ENCODE assay signal across 8 cellular contexts in genomic region chr4:122921971-122922876, GRCh38. TPM values are rescaled to one million over a fixed set of nuclear protein-coding genes. Genes with fewer than 3 reads are reported as not detected.
DNase-seq lines count a peak whose midpoint lies in the region; ATAC-seq and TF ChIP-seq lines count a peak whose summit lies in the region.

NUDT6 (minus strand) TSS chr4:122922597; CDS start chr4:122922572, 25 bp downstream.

- H2BK12ac ChIP-seq in mesenchymal stem cell (ENCODE audit: low read length in 2 of 2): peak within 1 kb of the TSS in 1 of 2 experiments; percentile 31

- H3K9ac ChIP-seq in endocrine pancreas (ENCODE audit: control insufficient read depth, insufficient read depth, low read length): peak within 1 kb of the TSS; percentile 71
- H3K9ac ChIP-seq in mesenchymal stem cell (ENCODE audit: low read length): peak within 1 kb of the TSS; percentile 92

- peak; percentile 84 for ATAC-seq in GM19035 (IDR thresholded peaks at IDR 0.05; ENCODE audit: unreplicated experiment)
- peak; percentile 63 for ATAC-seq in HG03159 (IDR thresholded peaks at IDR 0.05; ENCODE audit: unreplicated experiment)
- ATAC-seq in activated CD8-positive, alpha-beta T cell treated with anti-CD3 and anti-CD28 coated beads, Interleukin-2, amount 10 ng/mL, durations not matched to agents 7 days and 5 days: peak; percentile 58

- no peak for TF ChIP-seq CTCF in C4-2B (conservative IDR thresholded peaks at IDR 0.05)

- H2AK5ac ChIP-seq in mesenchymal stem cell (ENCODE audit: low read length, severe bottlenecking): no peak within 1 kb of the TSS

- H3K27me3 ChIP-seq in endocrine pancreas (ENCODE audit: control insufficient read depth, insufficient read depth, low read length) (no peaks in the 10 kb centered on the region), mesenchymal stem cell (ENCODE audit: control insufficient read depth in 1 of 2, insufficient read depth in 1 of 2, low read length in 2 of 2) (no peaks in the 10 kb centered on the region)

- peaks cover 2% of the 10 kb centered on the region for H3K36me3 Mint-ChIP-seq in activated CD8-positive, alpha-beta T cell treated with anti-CD3 and anti-CD28 coated beads, Interleukin-2, amount 10 ng/mL, durations not matched to agents 7 days and 5 days (ENCODE audit: low read depth)

- H3K36me3 ChIP-seq in endocrine pancreas (ENCODE audit: control insufficient read depth, insufficient read depth, low read length) (no peaks in the 10 kb centered on the region), mesenchymal stem cell (ENCODE audit: control insufficient read depth in 1 of 2, insufficient read depth in 2 of 2, low read depth in 1 of 2, low read length in 2 of 2) (peaks cover 0 to 2% of the 10 kb centered on the region in 2 experiments)

- POLR2A ChIA-PET in activated CD8-positive, alpha-beta T cell treated with anti-CD3 and anti-CD28 coated beads, Interleukin-2, amount 10 ng/mL, durations not matched to agents 7 days and 5 days (lab: Charles Lee): interaction anchor here (0.6 to 1.1 kb wide), 5 partner anchors 8 to 474 kb away, joined by 3 to 5 read pairs (median 4); partner anchors contain the start of genes BBS12 and SPRY1

- peak within 1 kb of the TSS; percentile 49 for H2BK120ac ChIP-seq in mesenchymal stem cell (ENCODE audit: low read depth, low read length)

- H3K4me1 Mint-ChIP-seq in activated CD8-positive, alpha-beta T cell treated with anti-CD3 and anti-CD28 coated beads, Interleukin-2, amount 10 ng/mL, durations not matched to agents 7 days and 5 days (ENCODE audit: low read depth): peaks cover 15% of the 10 kb centered on the region

- CTCF ChIA-PET in activated CD8-positive, alpha-beta T cell treated with anti-CD3 and anti-CD28 coated beads, Interleukin-2, amount 10 ng/mL, durations not matched to agents 7 days and 5 days (lab: Charles Lee): interaction anchor here (1.1 to 2.5 kb wide), 5 partner anchors 8 to 320 kb away, joined by 3 to 15 read pairs (median 6); partner anchors contain the start of gene BBS12

- peak within 1 kb of the TSS; percentile 26 to 97 for H3K14ac ChIP-seq in mesenchymal stem cell (ENCODE audit: low read length in 2 of 2)

- H3K4me3 ChIP-seq in endocrine pancreas (ENCODE audit: control insufficient read depth, insufficient read depth, low read length): peak within 1 kb of the TSS; percentile 92
- peak within 1 kb of the TSS; percentile 90 to 95 for H3K4me3 ChIP-seq in mesenchymal stem cell (ENCODE audit: insufficient read depth in 1 of 2, low read depth in 1 of 2, low read length in 2 of 2)

- H3K9me3 ChIP-seq in endocrine pancreas (ENCODE audit: control insufficient read depth, low read length) (no peaks in the 10 kb centered on the region), mesenchymal stem cell (ENCODE audit: control insufficient read depth, low read length) (no peaks in the 10 kb centered on the region)

- H3K27ac ChIP-seq in C4-2B (peak within 1 kb of the TSS; percentile 85), mesenchymal stem cell (ENCODE audit: low read length, poor library complexity, severe bottlenecking) (peak within 1 kb of the TSS; percentile 76)

- H3K4me1 ChIP-seq in endocrine pancreas (ENCODE audit: control insufficient read depth, insufficient read depth, low read length) (peaks cover 5% of the 10 kb centered on the region), mesenchymal stem cell (ENCODE audit: control insufficient read depth, insufficient read depth, low read depth, low read length) (peaks cover 3% of the 10 kb centered on the region)

- no peaks in the 10 kb centered on the region for H3K9me3 Mint-ChIP-seq in activated CD8-positive, alpha-beta T cell treated with anti-CD3 and anti-CD28 coated beads, Interleukin-2, amount 10 ng/mL, durations not matched to agents 7 days and 5 days (ENCODE audit: insufficient read depth)

- no peak within 1 kb of the TSS for H3K4me3 Mint-ChIP-seq in activated CD8-positive, alpha-beta T cell treated with anti-CD3 and anti-CD28 coated beads, Interleukin-2, amount 10 ng/mL, durations not matched to agents 7 days and 5 days

- H2BK15ac ChIP-seq in mesenchymal stem cell (ENCODE audit: low read depth, poor library complexity, severe bottlenecking): peak within 1 kb of the TSS; percentile 37

- H2BK5ac ChIP-seq in mesenchymal stem cell (ENCODE audit: low read depth, low read length, poor library complexity, severe bottlenecking): no peak within 1 kb of the TSS

- WGBS in mesenchymal stem cell: under 1% methylated on average over 60 of the region's 63 CpGs

- H3K23ac ChIP-seq in mesenchymal stem cell (ENCODE audit: low read length in 2 of 2): peak within 1 kb of the TSS; percentile 14 to 31

- peak within 1 kb of the TSS; percentile 29 for H4K8ac ChIP-seq in mesenchymal stem cell (ENCODE audit: low read length)

- H3K4ac ChIP-seq in mesenchymal stem cell (ENCODE audit: low read depth in 1 of 2, low read length in 2 of 2): peak within 1 kb of the TSS; percentile 65 to 89

- peaks cover 22% of the 10 kb centered on the region for H3K79me1 ChIP-seq in mesenchymal stem cell (replicated peaks; ENCODE audit: low read length, poor library complexity, severe bottlenecking)

- H3K27me3 Mint-ChIP-seq in activated CD8-positive, alpha-beta T cell treated with anti-CD3 and anti-CD28 coated beads, Interleukin-2, amount 10 ng/mL, durations not matched to agents 7 days and 5 days (ENCODE audit: low read depth): no peaks in the 10 kb centered on the region

- peak within 1 kb of the TSS; percentile 78 for H3K4me2 ChIP-seq in mesenchymal stem cell (ENCODE audit: low read length, poor library complexity, severe bottlenecking)

- H3K27ac Mint-ChIP-seq in activated CD8-positive, alpha-beta T cell treated with anti-CD3 and anti-CD28 coated beads, Interleukin-2, amount 10 ng/mL, durations not matched to agents 7 days and 5 days: peak within 1 kb of the TSS; percentile 98

- H2AFZ ChIP-seq in mesenchymal stem cell (ENCODE audit: low read depth, low read length): peak within 1 kb of the TSS; percentile 93

- H3K18ac ChIP-seq in mesenchymal stem cell (ENCODE audit: low read depth in 1 of 2, low read length in 2 of 2): peak within 1 kb of the TSS; percentile 84 to 87

- DNase-seq in NCI-H69 (lab: John Stamatoyannopoulos, UW): peak; percentile 80
- peak; percentile 63 for DNase-seq in activated CD8-positive, alpha-beta T cell treated with anti-CD3 and anti-CD28 coated beads, Interleukin-2, amount 10 ng/mL, durations not matched to agents 7 days and 5 days
- DNase-seq in mesenchymal stem cell: peak; percentile 76
- DNase-seq in stimulated activated CD8-positive, alpha-beta memory T cell treated with anti-CD3 and anti-CD28 coated beads, Interleukin-2, amount 100 ng/mL, for 48 hours (ENCODE audit: low read depth in 2 of 2): peak; percentile 11 to 16

- peak within 1 kb of the TSS; percentile 91 for H4K91ac ChIP-seq in mesenchymal stem cell (ENCODE audit: low read length)

RNA-seq across cellular contexts. Expression of gene NUDT6, which starts in this region (rescaled TPM):
- 10 to 100 TPM; 11.4 to 13.7 TPM for total RNA-seq in activated CD8-positive, alpha-beta T cell treated with anti-CD3 and anti-CD28 coated beads, Interleukin-2, amount 10 ng/mL, durations not matched to agents 7 days and 5 days
- polyA plus RNA-seq in mesenchymal stem cell (2013, experiment 1 of 2): 6.2 TPM
- 5.9 TPM for polyA plus RNA-seq in mesenchymal stem cell (2013, experiment 2 of 2)

Comparison
In these comparisons a context has a peak if more than half of its experiments do, and no peak if none do; other contexts are left out.
1. Peak in every context shown above with its lines: DNase-seq, ATAC-seq, H3K4me3 ChIP-seq and H3K27ac ChIP-seq.
2. DNase-seq: peak in every context shown above with its lines; median percentile 80 in NCI-H69; 76 in mesenchymal stem cell; 63 in activated CD8-positive, alpha-beta T cell treated with anti-CD3 and anti-CD28 coated beads, Interleukin-2, amount 10 ng/mL, durations not matched to agents 7 days and 5 days; 14 in stimulated activated CD8-positive, alpha-beta memory T cell treated with anti-CD3 and anti-CD28 coated beads, Interleukin-2, amount 100 ng/mL, for 48 hours.